Comparison of ENCODE assay signal across 11 cellular contexts in genomic region chr9:93826905-93827544, GRCh38.
DNase-seq lines count a peak whose midpoint lies in the region; ATAC-seq and TF ChIP-seq lines count a peak whose summit lies in the region.
"Had no signal": no experiment of that assay in that cellular context is flagged by ENCODE, and none has a peak within 500 bp of the region (broad histone marks: within the 10 kb centered on the region; RNA-seq: fewer than 3 reads in every experiment).

No MANE protein-coding gene starts in this region.

- no peak overlapping the region for H4K5ac ChIP-seq in H9 (ENCODE audit: insufficient read length, low read depth, low read length)
- H4K5ac ChIP-seq in mesendoderm (ENCODE audit: low read length): no peak overlapping the region

- H3K27me3 Mint-ChIP-seq in H9 (ENCODE audit: low read depth): peaks cover 24% of the 10 kb centered on the region

- no peak overlapping the region; a peak in 1 of 5 replicates for H3K4me3 Mint-ChIP-seq in H9
- H3K4me3 Mint-ChIP-seq: activated CD4-positive, alpha-beta memory T cell treated with anti-CD3 and anti-CD28 coated beads, Interleukin-2, amount 10 ng/mL, durations not matched to agents 7 days and 5 days; T-helper 1 cell treated with Interleukin-12 subunit alpha and Interleukin-12 subunit beta and Interleukin-4 antibody, amounts not matched to agents 30 μg/mL and 1 μg/mL, for 36 hours had no signal

- H2BK5ac ChIP-seq in H9 (ENCODE audit: insufficient read length, low read length): no peak overlapping the region
- no peak overlapping the region for H2BK5ac ChIP-seq in mesendoderm (ENCODE audit: low read length)

- H3K14ac ChIP-seq in H9 (ENCODE audit: insufficient read depth, low read length): no peak overlapping the region

- DNase-seq in AG08396 (ENCODE audit: low spot score) (peak; percentile 7), H9 (peak; percentile 56), body of pancreas (no peak), mesendoderm (no peak), caudate nucleus (lab: John Stamatoyannopoulos, UW) (no peak), NCI-H774 (lab: John Stamatoyannopoulos, UW) (no peak)
- no peak for DNase-seq in effector CD4-positive, alpha-beta T cell
- DNase-seq: NCI-H2081 treated with DMSO at 0.1 percent for 48 hours had no signal

- H3K79me1 ChIP-seq in H9 (ENCODE audit: insufficient read depth, low read depth, low read length, poor library complexity, severe bottlenecking): no peaks in the 10 kb centered on the region
- no peaks in the 10 kb centered on the region for H3K79me1 ChIP-seq in mesendoderm (ENCODE audit: low read length)

- no peak overlapping the region for H3K27ac ChIP-seq in H9 (ENCODE audit: insufficient read length, low read depth, low read length)
- no peak overlapping the region for H3K27ac ChIP-seq in body of pancreas
- H3K27ac ChIP-seq in mesendoderm (ENCODE audit: low read depth, low read length): no peak overlapping the region
- no peak overlapping the region for H3K27ac ChIP-seq in caudate nucleus (ENCODE audit: low read depth, low read length)

- ATAC-seq in body of pancreas: peak; percentile 8
- no peak for ATAC-seq in GM19328 (IDR thresholded peaks at IDR 0.05; ENCODE audit: unreplicated experiment)

- no peak overlapping the region for H3K56ac ChIP-seq in H9 (ENCODE audit: insufficient read length, low read depth, low read length)
- peak overlapping the region; percentile 3 for H3K56ac ChIP-seq in mesendoderm (ENCODE audit: low read length)

- H4K8ac ChIP-seq in H9 (replicated peaks; ENCODE audit: insufficient read length, low read depth, low read length): no peak overlapping the region
- H4K8ac ChIP-seq in mesendoderm (ENCODE audit: low read depth, low read length): no peak overlapping the region

- H3K4ac ChIP-seq in H9 (ENCODE audit: low read depth, low read length): no peak overlapping the region
- no peak overlapping the region for H3K4ac ChIP-seq in mesendoderm (ENCODE audit: low read depth, low read length)

- H2BK20ac ChIP-seq in H9 (ENCODE audit: low read depth, low read length, poor library complexity, severe bottlenecking): no peak overlapping the region

- TF ChIP-seq CTCF in H9 (conservative IDR thresholded peaks at IDR 0.05) (no peak), body of pancreas (IDR thresholded peaks at IDR 0.05) (no peak)

- H2BK120ac ChIP-seq in H9 (ENCODE audit: low read depth, low read length, poor library complexity, severe bottlenecking) (no peak overlapping the region), mesendoderm (ENCODE audit: low read depth, low read length) (no peak overlapping the region)

- H3K4me2 ChIP-seq in H9 (ENCODE audit: insufficient read depth, insufficient read length, low read length) (peak overlapping the region; percentile 3), mesendoderm (ENCODE audit: low read length) (no peak overlapping the region)

- no peaks in the 10 kb centered on the region for H4K20me1 ChIP-seq in H9 (ENCODE audit: control insufficient read depth, insufficient read depth, insufficient read length)

- H4K91ac ChIP-seq in H9 (ENCODE audit: insufficient read length, low read depth, low read length): no peak overlapping the region

- no peak overlapping the region for H2BK12ac ChIP-seq in H9 (ENCODE audit: insufficient read length, low read depth, low read length)

- no peak overlapping the region for H3T11ph ChIP-seq in H9 (ENCODE audit: low read length)

- H2AK5ac ChIP-seq in H9 (ENCODE audit: insufficient read length, low read length) (no peak overlapping the region), mesendoderm (ENCODE audit: low read length) (no peak overlapping the region)

- peaks cover 10 to 22% of the 10 kb centered on the region in 2 experiments for H3K4me1 Mint-ChIP-seq in H9

- intact Hi-C loops in body of pancreas (cut with DNase I): loop anchor here (10.0 kb wide), 1 partner anchor 138 kb away; no protein-coding TSS in a partner anchor

- no peaks in the 10 kb centered on the region for H3K36me3 ChIP-seq in body of pancreas (replicated peaks in 1 of 2; ENCODE audit: insufficient read depth in 1 of 2, low read depth in 2 of 2)
- H3K36me3 ChIP-seq in mesendoderm (ENCODE audit: control insufficient read depth, insufficient read depth, low read length): no peaks in the 10 kb centered on the region

- no peaks in the 10 kb centered on the region for H3K79me2 ChIP-seq in H9 (ENCODE audit: insufficient read depth, low read length)
- H3K79me2 ChIP-seq in mesendoderm (ENCODE audit: control insufficient read depth, insufficient read depth, low read length): no peaks in the 10 kb centered on the region

- H2BK15ac ChIP-seq in H9 (ENCODE audit: low read depth, low read length) (no peak overlapping the region), mesendoderm (replicated peaks; ENCODE audit: low read depth) (no peak overlapping the region)

- no peak overlapping the region for H3K27ac Mint-ChIP-seq in H9
- H3K27ac Mint-ChIP-seq: activated CD4-positive, alpha-beta memory T cell treated with anti-CD3 and anti-CD28 coated beads, Interleukin-2, amount 10 ng/mL, durations not matched to agents 7 days and 5 days; T-helper 1 cell treated with Interleukin-12 subunit alpha and Interleukin-12 subunit beta and Interleukin-4 antibody, amounts not matched to agents 30 μg/mL and 1 μg/mL, for 36 hours had no signal

- no peak for TF ChIP-seq POLR2A in body of pancreas (IDR thresholded peaks at IDR 0.05)

- no peak overlapping the region for H3K23ac ChIP-seq in H9 (ENCODE audit: insufficient read length, low read depth, low read length)
- no peak overlapping the region for H3K23ac ChIP-seq in mesendoderm (ENCODE audit: low read length)

- H3K9me3 Mint-ChIP-seq in H9: peaks cover 8 to 12% of the 10 kb centered on the region in 2 experiments; a peak in 4 of 5 replicates
- H3K9me3 Mint-ChIP-seq: activated CD4-positive, alpha-beta memory T cell treated with anti-CD3 and anti-CD28 coated beads, Interleukin-2, amount 10 ng/mL, durations not matched to agents 7 days and 5 days; T-helper 1 cell treated with Interleukin-12 subunit alpha and Interleukin-12 subunit beta and Interleukin-4 antibody, amounts not matched to agents 30 μg/mL and 1 μg/mL, for 36 hours had no signal

- H3K9ac ChIP-seq in H9 (ENCODE audit: extremely low read depth, insufficient read length, low read length) (no peak overlapping the region), mesendoderm (ENCODE audit: low read length) (no peak overlapping the region)

- no peaks in the 10 kb centered on the region for H3K27me3 ChIP-seq in H9 (ENCODE audit: insufficient read depth, low read length)
- H3K27me3 ChIP-seq in body of pancreas: no peaks in the 10 kb centered on the region
- no peaks in the 10 kb centered on the region for H3K27me3 ChIP-seq in mesendoderm (ENCODE audit: insufficient read depth, low read length, poor library complexity)

- no peaks in the 10 kb centered on the region for H3K4me1 ChIP-seq in H9 (ENCODE audit: insufficient read depth, low read length)
- peaks cover 3% of the 10 kb centered on the region for H3K4me1 ChIP-seq in body of pancreas
- no peaks in the 10 kb centered on the region for H3K4me1 ChIP-seq in mesendoderm (ENCODE audit: control insufficient read depth, low read depth, low read length)

- WGBS in H9 (ENCODE audit: extremely low coverage, insufficient read length, low lambda C conversion rate): no CpG with 5 or more reads among the region's 20 CpGs
- WGBS in body of pancreas, 2 donors: 57 to 60% methylated on average over 18 to 20 of the region's 20 CpGs
- WGBS in mesendoderm (ENCODE audit: extremely low coverage, insufficient coverage, low lambda C conversion rate): no CpG with 5 or more reads among the region's 20 CpGs

- no peak overlapping the region for H2AFZ ChIP-seq in H9 (ENCODE audit: low read length)

- no peak overlapping the region for H3K4me3 ChIP-seq in body of pancreas
- no peak overlapping the region for H3K4me3 ChIP-seq in mesendoderm (ENCODE audit: low read length)

- H3K18ac ChIP-seq in H9 (ENCODE audit: insufficient read length, low read depth, low read length) (no peak overlapping the region), mesendoderm (ENCODE audit: low read length) (no peak overlapping the region)

- H3K9me3 ChIP-seq in H9 (ENCODE audit: control insufficient read depth, low read depth, low read length): no peaks in the 10 kb centered on the region
- no peaks in the 10 kb centered on the region for H3K9me3 ChIP-seq in body of pancreas

- H3K36me3 Mint-ChIP-seq in H9 (ENCODE audit: insufficient read depth in 1 of 3, low read depth in 3 of 3): peaks cover 0 to 4% (median 0%) of the 10 kb centered on the region in 3 experiments; a peak in 2 of 7 replicates

- H3K23me2 ChIP-seq in H9 (ENCODE audit: insufficient read length, low read depth, low read length, poor library complexity, severe bottlenecking): no peaks in the 10 kb centered on the region

Comparison
In these comparisons a context has a peak if more than half of its experiments do, and no peak if none do; other contexts are left out.
1. DNase-seq: peak in AG08396 (single experiment) and H9 (single experiment); none in body of pancreas (0 of 4), mesendoderm (single experiment), caudate nucleus (0 of 61), NCI-H774 (single experiment) and effector CD4-positive, alpha-beta T cell (single experiment).